ENCODE assay signal across 8 cellular contexts in genomic region chr2:232142049-232142448, GRCh38.
DNase-seq lines count a peak whose midpoint lies in the region; ATAC-seq and TF ChIP-seq lines count a peak whose summit lies in the region.

No MANE protein-coding gene starts in this region.

- intact Hi-C loops in colonic mucosa (cut with DNase I) = loop anchor here (5.0 kb wide), 1 partner anchor 215 kb away; the partner anchor contains the start of gene NPPC

- no peak overlapping the region for H3K4me2 ChIP-seq in GM23248 (ENCODE audit: unreplicated experiment)
- H3K4me2 ChIP-seq in mesendoderm (ENCODE audit: low read length) = no peak overlapping the region

- no peak overlapping the region for H3K18ac ChIP-seq in mesendoderm (ENCODE audit: low read length)

- WGBS in GM23248 (ENCODE audit: low coverage in 1 of 2, low lambda C conversion rate in 2 of 2, missing lambda C conversion rate in 2 of 2), 2 experiments = 52 to 66% methylated on average over 3 of the region's 3 CpGs
- no CpG with 5 or more reads among the region's 3 CpGs for WGBS in mesendoderm (ENCODE audit: extremely low coverage, insufficient coverage, low lambda C conversion rate)

- peaks cover 39% of the 10 kb centered on the region for H3F3A ChIP-seq in GM23248 (ENCODE audit: insufficient read depth)

- H3K27ac ChIP-seq in C4-2B (no peak overlapping the region), GM23248 (no peak overlapping the region), Peyer's patch (no peak overlapping the region), colonic mucosa (no peak overlapping the region), mesendoderm (ENCODE audit: low read depth, low read length) (no peak overlapping the region)

- no peaks in the 10 kb centered on the region for H3K9me3 ChIP-seq in GM23248 (ENCODE audit: low read depth)
- no peaks in the 10 kb centered on the region for H3K9me3 ChIP-seq in Peyer's patch
- H3K9me3 ChIP-seq in colonic mucosa = no peaks in the 10 kb centered on the region

- no peak for TF ChIP-seq POLR2A in Peyer's patch (IDR thresholded peaks at IDR 0.05)

- no peak overlapping the region for H3K23ac ChIP-seq in mesendoderm (ENCODE audit: low read length)

- no peak overlapping the region for H4K8ac ChIP-seq in mesendoderm (ENCODE audit: low read depth, low read length)

- H3K4ac ChIP-seq in mesendoderm (ENCODE audit: low read depth, low read length) = no peak overlapping the region

- no peak overlapping the region for H2AK5ac ChIP-seq in mesendoderm (ENCODE audit: low read length)

- H2BK15ac ChIP-seq in mesendoderm (replicated peaks; ENCODE audit: low read depth) = no peak overlapping the region

- no peaks in the 10 kb centered on the region for H3K9me2 ChIP-seq in GM23248 (ENCODE audit: insufficient read depth)

- no peaks in the 10 kb centered on the region for H3K79me1 ChIP-seq in mesendoderm (ENCODE audit: low read length)

- H3K27me3 ChIP-seq in GM23248 (replicated peaks; ENCODE audit: insufficient read depth) (no peaks in the 10 kb centered on the region), Peyer's patch (no peaks in the 10 kb centered on the region), colonic mucosa (no peaks in the 10 kb centered on the region), mesendoderm (ENCODE audit: insufficient read depth, low read length, poor library complexity) (no peaks in the 10 kb centered on the region)

- DNase-seq in GM23248 (peak; percentile 37), Peyer's patch (peak in 1 of 3 donors; percentile 48), colonic mucosa (no peak), mesendoderm (peak; percentile 68)
- DNase-seq in activated CD4-positive, CD25-positive, alpha-beta regulatory T cell (lab: John Stamatoyannopoulos, UW) = no peak

- H2BK5ac ChIP-seq in mesendoderm (ENCODE audit: low read length) = no peak overlapping the region

- no peaks in the 10 kb centered on the region for H3K79me2 ChIP-seq in GM23248 (ENCODE audit: insufficient read depth)
- H3K79me2 ChIP-seq in mesendoderm (ENCODE audit: control insufficient read depth, insufficient read depth, low read length) = no peaks in the 10 kb centered on the region

- no peak overlapping the region for H2AFZ ChIP-seq in GM23248

- in situ Hi-C loops in GM23248 (cut with MboI) = no loop called here

- H2BK120ac ChIP-seq in mesendoderm (ENCODE audit: low read depth, low read length) = no peak overlapping the region

- no peaks in the 10 kb centered on the region; the same call in 1 of the 2 replicates for H3K36me3 ChIP-seq in GM23248 (ENCODE audit: low read depth)
- peaks cover 0 to under 1% (median 0%) of the 10 kb centered on the region in 3 donors for H3K36me3 ChIP-seq in Peyer's patch
- no peaks in the 10 kb centered on the region for H3K36me3 ChIP-seq in colonic mucosa
- H3K36me3 ChIP-seq in mesendoderm (ENCODE audit: control insufficient read depth, insufficient read depth, low read length) = no peaks in the 10 kb centered on the region

- no peak for ATAC-seq in GM21576 (IDR thresholded peaks at IDR 0.05; ENCODE audit: unreplicated experiment)
- ATAC-seq in HG02852 (IDR thresholded peaks at IDR 0.05; ENCODE audit: unreplicated experiment) = no peak

- H3K4me1 ChIP-seq in GM23248 (ENCODE audit: insufficient read depth) = peaks cover 49% of the 10 kb centered on the region
- no peaks in the 10 kb centered on the region for H3K4me1 ChIP-seq in Peyer's patch
- H3K4me1 ChIP-seq in colonic mucosa = no peaks in the 10 kb centered on the region
- peaks cover 6% of the 10 kb centered on the region for H3K4me1 ChIP-seq in mesendoderm (ENCODE audit: control insufficient read depth, low read depth, low read length)

- H3K9ac ChIP-seq in GM23248 = no peak overlapping the region
- no peak overlapping the region for H3K9ac ChIP-seq in colonic mucosa (ENCODE audit: low read depth in 2 of 2, low read length in 2 of 2)
- H3K9ac ChIP-seq in mesendoderm (ENCODE audit: low read length) = no peak overlapping the region

- H4K20me1 ChIP-seq in GM23248 (ENCODE audit: insufficient read depth) = no peaks in the 10 kb centered on the region

- TF ChIP-seq CTCF in C4-2B (conservative IDR thresholded peaks at IDR 0.05) (peak; percentile 76), Peyer's patch (IDR thresholded peaks at IDR 0.05) (peak in 5 of 6 experiments; percentile 28 to 57 (median 49)), colonic mucosa (IDR thresholded peaks at IDR 0.05) (peak; percentile 29)

- no peak overlapping the region for H4K5ac ChIP-seq in mesendoderm (ENCODE audit: low read length)

- no peak overlapping the region for H3K56ac ChIP-seq in mesendoderm (ENCODE audit: low read length)

- H3K4me3 ChIP-seq in GM23248 = no peak overlapping the region
- H3K4me3 ChIP-seq in Peyer's patch = no peak overlapping the region
- H3K4me3 ChIP-seq in colonic mucosa = no peak overlapping the region
- H3K4me3 ChIP-seq in mesendoderm (ENCODE audit: low read length) = no peak overlapping the region

Comparison
In these comparisons a context has a peak if more than half of its experiments do, and no peak if none do; other contexts are left out.
1. DNase-seq: peak in GM23248 (single experiment) and mesendoderm (single experiment); none in colonic mucosa (single experiment) and activated CD4-positive, CD25-positive, alpha-beta regulatory T cell (0 of 4).
2. Peak in every context shown above with its lines, with median percentiles within 50 percentile points of each other: CTCF ChIP-seq.